In genomic region chr9:113483676-113484257, GRCh38 we compare ENCODE assay signal across 18 cellular contexts. TPM values are rescaled to one million over a fixed set of nuclear protein-coding genes. Genes with fewer than 3 reads are reported as not detected.
DNase-seq lines count a peak whose midpoint lies in the region; ATAC-seq, FAIRE-seq and TF ChIP-seq lines count a peak whose summit lies in the region.
"Had no signal": no experiment of that assay in that cellular context is flagged by ENCODE, and none has a peak within 500 bp of the region (broad histone marks: within the 10 kb centered on the region; RNA-seq: fewer than 3 reads in every experiment).

No MANE protein-coding gene starts in this region.

- TF ChIP-seq POLR2A in testis (IDR thresholded peaks at IDR 0.05) (no peak), H54 (IDR thresholded peaks at IDR 0.05; ENCODE audit: low read depth, low read length) (no peak)

- H3K36me3 ChIP-seq in Karpas-422 (ENCODE audit: insufficient read depth, low read length) (no peaks in the 10 kb centered on the region), endodermal cell (ENCODE audit: control insufficient read depth, insufficient read depth, low read length) (no peaks in the 10 kb centered on the region), lung (ENCODE audit: control insufficient read depth in 2 of 2, insufficient read depth in 2 of 2, low read length in 2 of 2) (no peaks in the 10 kb centered on the region), testis (ENCODE audit: low read depth, missing control alignments) (no peaks in the 10 kb centered on the region)
- H3K36me3 ChIP-seq: prostate gland, spleen had no signal

- TF ChIP-seq CTCF in endodermal cell (conservative IDR thresholded peaks at IDR 0.05) (no peak), lung (IDR thresholded peaks at IDR 0.05; ENCODE audit: control extremely low read depth, extremely low read depth) (no peak), testis (IDR thresholded peaks at IDR 0.05) (no peak)

- H3K27ac Mint-ChIP-seq in endodermal cell: no peak overlapping the region
- H3K27ac Mint-ChIP-seq: activated CD4-positive, alpha-beta T cell treated with anti-CD3 and anti-CD28 coated beads, Interleukin-2, amount 10 ng/mL, durations not matched to agents 7 days and 5 days; nephron had no signal

- H3K27me3 Mint-ChIP-seq in endodermal cell (ENCODE audit: insufficient read depth): no peaks in the 10 kb centered on the region
- H3K27me3 Mint-ChIP-seq: activated CD4-positive, alpha-beta T cell treated with anti-CD3 and anti-CD28 coated beads, Interleukin-2, amount 10 ng/mL, durations not matched to agents 7 days and 5 days had no signal

- H3K9me3 ChIP-seq in Karpas-422 (ENCODE audit: low read length) (no peaks in the 10 kb centered on the region), endodermal cell (ENCODE audit: control insufficient read depth, low read length) (no peaks in the 10 kb centered on the region), lung (ENCODE audit: control insufficient read depth in 2 of 2, insufficient read depth in 1 of 2, low read length in 1 of 2) (no peaks in the 10 kb centered on the region), testis (no peaks in the 10 kb centered on the region)
- H3K9me3 ChIP-seq: prostate gland, spleen had no signal

- DNase-seq in Karpas-422 (peak; percentile 27), endodermal cell (peak; percentile 34), lung (ENCODE audit: low spot score) (no peak), testis (no peak), KG1 (lab: John Stamatoyannopoulos, UW) (no peak), NCI-H345 treated with DMSO at 0.1 percent for 48 hours (lab: John Stamatoyannopoulos, UW; ENCODE audit: unreplicated experiment) (no peak), H54 (ENCODE audit: insufficient read length, low spot score) (no peak)
- DNase-seq: activated CD4-positive, alpha-beta T cell treated with anti-CD3 and anti-CD28 coated beads, Interleukin-2, amount 10 ng/mL, durations not matched to agents 7 days and 5 days; activated gamma-delta T cell treated with Interleukin-2 at 50 U/mL for 16 hours; NCI-H446; spleen had no signal

- intact Hi-C loops in testis (cut with DNase I; ENCODE audit: low total_unique reads): no loop called here

- no peak for FAIRE-seq in H54 (lab: Jason Lieb, UNC)
- FAIRE-seq: GM12892, islet of Langerhans, TTC549 had no signal

- H3K9me3 Mint-ChIP-seq in endodermal cell: no peaks in the 10 kb centered on the region
- H3K9me3 Mint-ChIP-seq: activated CD4-positive, alpha-beta T cell treated with anti-CD3 and anti-CD28 coated beads, Interleukin-2, amount 10 ng/mL, durations not matched to agents 7 days and 5 days; nephron had no signal

- no peak overlapping the region for H3K4me3 Mint-ChIP-seq in endodermal cell
- H3K4me3 Mint-ChIP-seq: activated CD4-positive, alpha-beta T cell treated with anti-CD3 and anti-CD28 coated beads, Interleukin-2, amount 10 ng/mL, durations not matched to agents 7 days and 5 days; nephron had no signal

- no peaks in the 10 kb centered on the region for H3K9me2 ChIP-seq in Karpas-422 (replicated peaks; ENCODE audit: insufficient read depth, low read length)

- no peaks in the 10 kb centered on the region for H3K36me3 Mint-ChIP-seq in endodermal cell (ENCODE audit: low read depth)

- ATAC-seq in lung (ENCODE audit: insufficient read depth, low FRiP score) (no peak), GM18517 (IDR thresholded peaks at IDR 0.05; ENCODE audit: unreplicated experiment) (no peak)

- no peak overlapping the region for H2AFZ ChIP-seq in Karpas-422 (ENCODE audit: low read length)
- H2AFZ ChIP-seq: hepatocyte had no signal

- H3K9ac ChIP-seq in Karpas-422 (ENCODE audit: low read length): no peak overlapping the region
- H3K9ac ChIP-seq in endodermal cell (ENCODE audit: extremely low read depth, low read length, poor library complexity, severe bottlenecking): no peak overlapping the region

- no peaks in the 10 kb centered on the region for H4K20me1 ChIP-seq in Karpas-422 (ENCODE audit: insufficient read depth, low read depth, low read length)

- no peaks in the 10 kb centered on the region for H3K4me1 Mint-ChIP-seq in endodermal cell
- H3K4me1 Mint-ChIP-seq: nephron had no signal

- no peaks in the 10 kb centered on the region for H3K79me2 ChIP-seq in Karpas-422 (ENCODE audit: low read length)
- H3K79me2 ChIP-seq: hepatocyte had no signal

- 90 to 100% methylated on average over 3 to 9 of the region's 9 CpGs for WGBS in endodermal cell (ENCODE audit: insufficient coverage in 1 of 2, insufficient read length in 1 of 2), 2 experiments
- WGBS in lung, 2 donors: 57 to 85% methylated on average over 9 of the region's 9 CpGs
- WGBS in testis, 2 donors: 53 to 56% methylated on average over 8 of the region's 9 CpGs

- H3K4me3 ChIP-seq in Karpas-422 (ENCODE audit: low read length) (no peak overlapping the region), endodermal cell (ENCODE audit: low read length) (no peak overlapping the region), lung (no peak overlapping the region), testis (no peak overlapping the region)
- H3K4me3 ChIP-seq: hepatocyte, prostate gland, spleen had no signal

- H3K27me3 ChIP-seq in Karpas-422 (ENCODE audit: low read length) (no peaks in the 10 kb centered on the region), endodermal cell (ENCODE audit: control insufficient read depth, insufficient read depth, low read length, poor library complexity, severe bottlenecking) (no peaks in the 10 kb centered on the region), lung (ENCODE audit: control insufficient read depth, insufficient read depth) (no peaks in the 10 kb centered on the region), testis (no peaks in the 10 kb centered on the region)
- H3K27me3 ChIP-seq: hepatocyte, spleen had no signal

- H3K4me1 ChIP-seq in Karpas-422 (ENCODE audit: low read length) (no peaks in the 10 kb centered on the region), endodermal cell (ENCODE audit: control insufficient read depth, insufficient read depth, low read length) (no peaks in the 10 kb centered on the region), lung (ENCODE audit: control insufficient read depth in 2 of 2, insufficient read depth in 2 of 2, low read length in 2 of 2) (peaks cover 7 to 17% of the 10 kb centered on the region in 2 donors), testis (peaks cover 20% of the 10 kb centered on the region)

- H3K27ac ChIP-seq in Karpas-422 (ENCODE audit: low read length) (no peak overlapping the region), endodermal cell (ENCODE audit: low read depth, low read length) (no peak overlapping the region), lung (ENCODE audit: low read depth in 1 of 2, low read length in 1 of 2) (peak overlapping the region; percentile 28 to 51), testis (peak overlapping the region; percentile 68 to 79)
- H3K27ac ChIP-seq: hepatocyte had no signal

- H3K4me2 ChIP-seq in Karpas-422 (ENCODE audit: low read depth, low read length, poor library complexity, severe bottlenecking): no peak overlapping the region
- H3K4me2 ChIP-seq: hepatocyte had no signal

RNA-seq across cellular contexts. Expression of gene RGS3, which starts 20.2 kb away (rescaled TPM):
- total RNA-seq in Karpas-422 (2014; rRNA removed; shearing (Covaris generic); ENCODE audit: low replicate concordance): 1.3 and 5.0 TPM in 2 replicates
- 10 to 100 TPM; 20.7 to 40.3 TPM for total RNA-seq in endodermal cell
- 40.4 TPM for polyA plus RNA-seq in endodermal cell (2013, experiment 1 of 2)
- 38.4 TPM for polyA plus RNA-seq in endodermal cell (2013, experiment 2 of 2)
- 10 to 100 TPM; 79.0 to 91.8 TPM for total RNA-seq in lung
- polyA plus RNA-seq in lung: 10 to 100 TPM; 43.0 to 68.8 TPM
- total RNA-seq in testis: 100 to 1,000 TPM; 119 to 125 TPM
- polyA plus RNA-seq in testis (ENCODE audit: insufficient read depth, low read depth, low replicate concordance): 84.8 TPM

Comparison
In these comparisons a context has a peak if more than half of its experiments do, and no peak if none do; other contexts are left out.
1. DNase-seq: peak in Karpas-422 (single experiment) and endodermal cell (single experiment); none in lung (single experiment), testis (single experiment), KG1 (single experiment), NCI-H345 treated with DMSO at 0.1 percent for 48 hours (single experiment) and H54 (single experiment).
2. H3K27ac ChIP-seq: peak in lung (2 of 2) and testis (2 of 2); none in Karpas-422 (single experiment) and endodermal cell (single experiment).